ENCODE assay signal across 19 cellular contexts in genomic region chr10:13632879-13633437, GRCh38. TPM values are rescaled to one million over a fixed set of nuclear protein-coding genes. Genes with fewer than 3 reads are reported as not detected.
DNase-seq lines count a peak whose midpoint lies in the region; ATAC-seq and TF ChIP-seq lines count a peak whose summit lies in the region.
"Had no signal": no experiment of that assay in that cellular context is flagged by ENCODE, and none has a peak within 500 bp of the region (broad histone marks: within the 10 kb centered on the region; RNA-seq: fewer than 3 reads in every experiment).

No MANE protein-coding gene starts in this region.

- no peak overlapping the region for H3K4me3 Mint-ChIP-seq in neural progenitor cell
- H3K4me3 Mint-ChIP-seq in naive thymus-derived CD4-positive, alpha-beta T cell, result no peak overlapping the region
- H3K4me3 Mint-ChIP-seq: activated naive CD4-positive, alpha-beta T cell treated with anti-CD3 and anti-CD28 coated beads, Interleukin-2, amount 50 U/mL, for 24 hours; stimulated activated naive CD8-positive, alpha-beta T cell treated with anti-CD3 and anti-CD28 coated beads, Interleukin-15, Interleukin-2, amounts not matched to agents 100 ng/mL and 50 ng/mL, for 24 hours had no signal

- no peaks in the 10 kb centered on the region for H4K20me1 ChIP-seq in neural progenitor cell (ENCODE audit: low read depth)

- CTCF ChIA-PET in naive thymus-derived CD4-positive, alpha-beta T cell (lab: Charles Lee), result no interaction called here

- H3K9ac ChIP-seq in neural progenitor cell, result no peak overlapping the region

- TF ChIP-seq EP300 in tibial nerve (IDR thresholded peaks at IDR 0.05), result peak in 1 of 2 donors; percentile 43

- H3K9me3 Mint-ChIP-seq in neural progenitor cell, result no peaks in the 10 kb centered on the region
- H3K9me3 Mint-ChIP-seq in naive thymus-derived CD4-positive, alpha-beta T cell, result no peaks in the 10 kb centered on the region
- H3K9me3 Mint-ChIP-seq: activated naive CD4-positive, alpha-beta T cell treated with anti-CD3 and anti-CD28 coated beads, Interleukin-2, amount 50 U/mL, for 24 hours; stimulated activated naive CD8-positive, alpha-beta T cell treated with anti-CD3 and anti-CD28 coated beads, Interleukin-15, Interleukin-2, amounts not matched to agents 100 ng/mL and 50 ng/mL, for 24 hours had no signal

- peak overlapping the region; percentile 56 for H3K4me2 ChIP-seq in neural progenitor cell

- no peaks in the 10 kb centered on the region for H3K27me3 Mint-ChIP-seq in neural progenitor cell (ENCODE audit: insufficient read depth, low read depth)
- no peaks in the 10 kb centered on the region for H3K27me3 Mint-ChIP-seq in naive thymus-derived CD4-positive, alpha-beta T cell
- H3K27me3 Mint-ChIP-seq: activated naive CD4-positive, alpha-beta T cell treated with anti-CD3 and anti-CD28 coated beads, Interleukin-2, amount 50 U/mL, for 24 hours; stimulated activated naive CD8-positive, alpha-beta T cell treated with anti-CD3 and anti-CD28 coated beads, Interleukin-15, Interleukin-2, amounts not matched to agents 100 ng/mL and 50 ng/mL, for 24 hours had no signal

- intact Hi-C loops in body of pancreas (cut with DNase I), result no loop called here
- intact Hi-C loops in left cardiac atrium (cut with DNase I), result no loop called here
- intact Hi-C loops in naive thymus-derived CD4-positive, alpha-beta T cell (cut with micrococcal nuclease), result no loop called here

- peak overlapping the region in 2 of 4 donors; percentile 19 to 37 for H3K27ac ChIP-seq in body of pancreas
- H3K27ac ChIP-seq in neural progenitor cell, result peak overlapping the region; percentile 21
- H3K27ac ChIP-seq in tibial nerve, result peak overlapping the region; percentile 8 to 79 (median 45)
- H3K27ac ChIP-seq in naive thymus-derived CD4-positive, alpha-beta T cell (ENCODE audit: low read depth, low read length), result no peak overlapping the region
- H3K27ac ChIP-seq: epithelial cell of prostate, SJCRH30 had no signal

- no peaks in the 10 kb centered on the region for H3K27me3 ChIP-seq in body of pancreas
- H3K27me3 ChIP-seq in neural progenitor cell, result no peaks in the 10 kb centered on the region
- H3K27me3 ChIP-seq in tibial nerve, result no peaks in the 10 kb centered on the region
- H3K27me3 ChIP-seq in naive thymus-derived CD4-positive, alpha-beta T cell (ENCODE audit: control insufficient read depth in 2 of 2, insufficient read depth in 2 of 2, low read length in 2 of 2), result no peaks in the 10 kb centered on the region
- H3K27me3 ChIP-seq: SJCRH30 had no signal

- H3K4me1 Mint-ChIP-seq in neural progenitor cell, result peaks cover 30% of the 10 kb centered on the region
- H3K4me1 Mint-ChIP-seq in naive thymus-derived CD4-positive, alpha-beta T cell, result peaks cover 0 to 7% (median 0%) of the 10 kb centered on the region in 7 donors
- H3K4me1 Mint-ChIP-seq: activated naive CD4-positive, alpha-beta T cell treated with anti-CD3 and anti-CD28 coated beads, Interleukin-2, amount 50 U/mL, for 24 hours had no signal

- H3K9me3 ChIP-seq in body of pancreas (no peaks in the 10 kb centered on the region), neural progenitor cell (ENCODE audit: low read depth) (no peaks in the 10 kb centered on the region), tibial nerve (no peaks in the 10 kb centered on the region)
- no peaks in the 10 kb centered on the region for H3K9me3 ChIP-seq in naive thymus-derived CD4-positive, alpha-beta T cell (ENCODE audit: control insufficient read depth in 2 of 3, low read length in 3 of 3)
- H3K9me3 ChIP-seq: SJCRH30 had no signal

- no peak for TF ChIP-seq CTCF in body of pancreas (IDR thresholded peaks at IDR 0.05)
- no peak for TF ChIP-seq CTCF in neural progenitor cell (IDR thresholded peaks at IDR 0.05)
- TF ChIP-seq CTCF in tibial nerve (IDR thresholded peaks at IDR 0.05), result no peak

- H3K4me3 ChIP-seq in body of pancreas, result no peak overlapping the region
- no peak overlapping the region for H3K4me3 ChIP-seq in neural progenitor cell
- no peak overlapping the region for H3K4me3 ChIP-seq in tibial nerve
- H3K4me3 ChIP-seq in naive thymus-derived CD4-positive, alpha-beta T cell (ENCODE audit: low read length), result no peak overlapping the region
- H3K4me3 ChIP-seq: SJCRH30 had no signal

- POLR2A ChIA-PET in naive thymus-derived CD4-positive, alpha-beta T cell (lab: Charles Lee), result no interaction called here

- H3K27ac Mint-ChIP-seq in neural progenitor cell, result peak overlapping the region; percentile 47
- no peak overlapping the region for H3K27ac Mint-ChIP-seq in naive thymus-derived CD4-positive, alpha-beta T cell
- H3K27ac Mint-ChIP-seq: activated naive CD4-positive, alpha-beta T cell treated with anti-CD3 and anti-CD28 coated beads, Interleukin-2, amount 50 U/mL, for 24 hours; stimulated activated naive CD8-positive, alpha-beta T cell treated with anti-CD3 and anti-CD28 coated beads, Interleukin-15, Interleukin-2, amounts not matched to agents 100 ng/mL and 50 ng/mL, for 24 hours had no signal

- H3F3A ChIP-seq in neural progenitor cell (ENCODE audit: low read depth), result no peaks in the 10 kb centered on the region

- 89 to 92% methylated on average over 5 of the region's 5 CpGs for WGBS in body of pancreas, 2 donors
- 55 to 63% methylated on average over 5 of the region's 5 CpGs for WGBS in tibial nerve, 2 donors

- TF ChIP-seq POLR2A in body of pancreas (IDR thresholded peaks at IDR 0.05), result no peak
- TF ChIP-seq POLR2A in tibial nerve (IDR thresholded peaks at IDR 0.05), result no peak

- H2AFZ ChIP-seq in neural progenitor cell (replicated peaks), result no peak overlapping the region

- ATAC-seq in body of pancreas (peak; percentile 22), left cardiac atrium (peak; percentile 69 to 74), HG02759 (IDR thresholded peaks at IDR 0.05; ENCODE audit: unreplicated experiment) (no peak)
- no peak for ATAC-seq in naive thymus-derived CD4-positive, alpha-beta T cell

- H3K4me1 ChIP-seq in body of pancreas (peaks cover 17% of the 10 kb centered on the region), neural progenitor cell (peaks cover 17% of the 10 kb centered on the region), tibial nerve (peaks cover 0 to 18% (median 0%) of the 10 kb centered on the region in 4 donors)
- H3K4me1 ChIP-seq in naive thymus-derived CD4-positive, alpha-beta T cell (ENCODE audit: control insufficient read depth in 2 of 2, insufficient read depth in 2 of 2, low read length in 2 of 2), result no peaks in the 10 kb centered on the region
- H3K4me1 ChIP-seq: SJCRH30 had no signal

- H3K36me3 ChIP-seq in body of pancreas (replicated peaks in 1 of 2; ENCODE audit: insufficient read depth in 1 of 2, low read depth in 2 of 2), result no peaks in the 10 kb centered on the region
- H3K36me3 ChIP-seq in neural progenitor cell, result no peaks in the 10 kb centered on the region
- peaks cover 0 to 13% (median 0%) of the 10 kb centered on the region in 3 donors for H3K36me3 ChIP-seq in tibial nerve
- H3K36me3 ChIP-seq in naive thymus-derived CD4-positive, alpha-beta T cell (ENCODE audit: control insufficient read depth in 2 of 3, insufficient read depth in 3 of 3, low read length in 3 of 3), result peaks cover 0 to 53% (median 0%) of the 10 kb centered on the region in 3 experiments

- H3K79me2 ChIP-seq in neural progenitor cell (ENCODE audit: low read depth), result no peaks in the 10 kb centered on the region

- DNase-seq in body of pancreas (no peak), left cardiac atrium (peak; percentile 48), neural progenitor cell (ENCODE audit: low spot score) (peak; percentile 14), tibial nerve (ENCODE audit: low spot score in 2 of 2) (no peak), foreskin melanocyte (no peak), GOT3 (lab: John Stamatoyannopoulos, UW) (no peak)
- no peak for DNase-seq in naive thymus-derived CD4-positive, alpha-beta T cell
- DNase-seq: activated CD4-positive, alpha-beta T cell treated with anti-CD3 and anti-CD28 coated beads for 48 hours; KG1; NCI-H1436; NCI-H345; occipital lobe; SJCRH30; stimulated activated CD4-positive, alpha-beta T cell treated with anti-CD3 and anti-CD28 coated beads, Interleukin-12 subunit alpha, Interleukin-12 subunit beta, amount 100 ng/mL, for 4 hours; T-helper 9 cell had no signal

- peaks cover 5% of the 10 kb centered on the region for H3K36me3 Mint-ChIP-seq in neural progenitor cell
- peaks cover 15 to 69% (median 28%) of the 10 kb centered on the region in 5 donors for H3K36me3 Mint-ChIP-seq in naive thymus-derived CD4-positive, alpha-beta T cell

RNA-seq across cellular contexts. Expression of gene PRPF18, which starts 46.2 kb away (rescaled TPM):
- total RNA-seq in body of pancreas, result 10 to 100 TPM; 13.8 to 22.8 TPM
- 10 to 100 TPM; 14.3 to 15.2 TPM for total RNA-seq in left cardiac atrium
- 22.2 and 30.8 TPM in 2 replicates for total RNA-seq in neural progenitor cell (ENCODE audit: low replicate concordance)
- 10 to 100 TPM; 22.9 to 34.3 (median 32.8) TPM for total RNA-seq in tibial nerve
- 10 to 100 TPM; 20.2 to 30.0 (median 27.0) TPM for total RNA-seq in naive thymus-derived CD4-positive, alpha-beta T cell
- polyA plus RNA-seq in naive thymus-derived CD4-positive, alpha-beta T cell, result 10 to 100 TPM; 41.0 to 42.8 TPM

Comparison
In these comparisons a context has a peak if more than half of its experiments do, and no peak if none do; other contexts are left out.
1. ATAC-seq: peak in body of pancreas (single experiment) and left cardiac atrium (2 of 2); none in HG02759 (single experiment) and naive thymus-derived CD4-positive, alpha-beta T cell (single experiment).
2. DNase-seq: peak in left cardiac atrium (single experiment) and neural progenitor cell (single experiment); none in body of pancreas (0 of 4), tibial nerve (0 of 2), foreskin melanocyte (single experiment), GOT3 (single experiment) and naive thymus-derived CD4-positive, alpha-beta T cell (0 of 9).